ENCODE assay signal across 1 cellular context in genomic region chr6:33391278-33392167, GRCh38.
TF ChIP-seq lines count a peak whose summit lies in the region.

A gene with protein sequence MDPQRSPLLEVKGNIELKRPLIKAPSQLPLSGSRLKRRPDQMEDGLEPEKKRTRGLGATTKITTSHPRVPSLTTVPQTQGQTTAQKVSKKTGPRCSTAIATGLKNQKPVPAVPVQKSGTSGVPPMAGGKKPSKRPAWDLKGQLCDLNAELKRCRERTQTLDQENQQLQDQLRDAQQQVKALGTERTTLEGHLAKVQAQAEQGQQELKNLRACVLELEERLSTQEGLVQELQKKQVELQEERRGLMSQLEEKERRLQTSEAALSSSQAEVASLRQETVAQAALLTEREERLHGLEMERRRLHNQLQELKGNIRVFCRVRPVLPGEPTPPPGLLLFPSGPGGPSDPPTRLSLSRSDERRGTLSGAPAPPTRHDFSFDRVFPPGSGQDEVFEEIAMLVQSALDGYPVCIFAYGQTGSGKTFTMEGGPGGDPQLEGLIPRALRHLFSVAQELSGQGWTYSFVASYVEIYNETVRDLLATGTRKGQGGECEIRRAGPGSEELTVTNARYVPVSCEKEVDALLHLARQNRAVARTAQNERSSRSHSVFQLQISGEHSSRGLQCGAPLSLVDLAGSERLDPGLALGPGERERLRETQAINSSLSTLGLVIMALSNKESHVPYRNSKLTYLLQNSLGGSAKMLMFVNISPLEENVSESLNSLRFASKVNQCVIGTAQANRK (plus strand): TSS chr6:33391823. CDS start chr6:33391986, 163 bp downstream.

TF ChIP-seq in HepG2, 621 proteins besides CTCF, POLR2A, EP300 and RAD21 (continued from another document and continues in another):
- TF ChIP-seq HOMEZ (CRISPR knock-in tag; IDR thresholded peaks at IDR 0.05; ENCODE audit: low read depth) (peak; percentile 76), E2F5 (CRISPR knock-in tag; conservative IDR thresholded peaks at IDR 0.05) (peak; percentile 98), ZNF333 (CRISPR knock-in tag; IDR thresholded peaks at IDR 0.05; ENCODE audit: borderline replicate concordance) (0 out of 2 replicates have a peak, but pooled peaks have one; percentile 10), GLI4 (CRISPR knock-in tag; IDR thresholded peaks at IDR 0.05; ENCODE audit: borderline replicate concordance) (peak; percentile 73; the same call in 1 of the 2 replicates), RARA (CRISPR knock-in tag; IDR thresholded peaks at IDR 0.05) (peak; percentile 64), ZNF660 (CRISPR knock-in tag; IDR thresholded peaks at IDR 0.05; ENCODE audit: borderline replicate concordance, low read depth) (no peak), BHLHE40 (IDR thresholded peaks at IDR 0.05; ENCODE audit: low read length) (peak; percentile 92), ZMYM4 (CRISPR knock-in tag; IDR thresholded peaks at IDR 0.05) (peak; percentile 97), FOXJ3 (CRISPR knock-in tag; IDR thresholded peaks at IDR 0.05; ENCODE audit: borderline replicate concordance) (no peak), THAP7 (CRISPR knock-in tag; IDR thresholded peaks at IDR 0.05) (peak; percentile 79; the same call in 1 of the 2 replicates), RFX1 (IDR thresholded peaks at IDR 0.05) (no peak), ZNF775 (CRISPR knock-in tag; IDR thresholded peaks at IDR 0.05; ENCODE audit: borderline replicate concordance) (no peak), FOXM1 (CRISPR knock-in tag; IDR thresholded peaks at IDR 0.05) (peak; percentile 97), WIZ (CRISPR knock-in tag; IDR thresholded peaks at IDR 0.05) (peak; percentile 86; the same call in 1 of the 2 replicates), HIVEP1 (CRISPR knock-in tag; IDR thresholded peaks at IDR 0.05) (peak; percentile 62), ZBTB20 (CRISPR knock-in tag; IDR thresholded peaks at IDR 0.05; ENCODE audit: borderline replicate concordance, low read depth) (peak; percentile 83), FOXO4 (CRISPR knock-in tag; conservative IDR thresholded peaks at IDR 0.05) (0 out of 2 replicates have a peak, but pooled peaks have one; percentile 81), ZNF383 (CRISPR knock-in tag; IDR thresholded peaks at IDR 0.05; ENCODE audit: borderline replicate concordance) (0 out of 2 replicates have a peak, but pooled peaks have one; percentile 13), RBAK (CRISPR knock-in tag; IDR thresholded peaks at IDR 0.05) (0 out of 2 replicates have a peak, but pooled peaks have one; percentile 43), NR2F2 (IDR thresholded peaks at IDR 0.05; ENCODE audit: borderline replicate concordance, low read depth) (no peak), SRY (CRISPR knock-in tag; IDR thresholded peaks at IDR 0.05) (peak; percentile 88; the same call in 1 of the 2 replicates)
- TF ChIP-seq, protein P1, sequence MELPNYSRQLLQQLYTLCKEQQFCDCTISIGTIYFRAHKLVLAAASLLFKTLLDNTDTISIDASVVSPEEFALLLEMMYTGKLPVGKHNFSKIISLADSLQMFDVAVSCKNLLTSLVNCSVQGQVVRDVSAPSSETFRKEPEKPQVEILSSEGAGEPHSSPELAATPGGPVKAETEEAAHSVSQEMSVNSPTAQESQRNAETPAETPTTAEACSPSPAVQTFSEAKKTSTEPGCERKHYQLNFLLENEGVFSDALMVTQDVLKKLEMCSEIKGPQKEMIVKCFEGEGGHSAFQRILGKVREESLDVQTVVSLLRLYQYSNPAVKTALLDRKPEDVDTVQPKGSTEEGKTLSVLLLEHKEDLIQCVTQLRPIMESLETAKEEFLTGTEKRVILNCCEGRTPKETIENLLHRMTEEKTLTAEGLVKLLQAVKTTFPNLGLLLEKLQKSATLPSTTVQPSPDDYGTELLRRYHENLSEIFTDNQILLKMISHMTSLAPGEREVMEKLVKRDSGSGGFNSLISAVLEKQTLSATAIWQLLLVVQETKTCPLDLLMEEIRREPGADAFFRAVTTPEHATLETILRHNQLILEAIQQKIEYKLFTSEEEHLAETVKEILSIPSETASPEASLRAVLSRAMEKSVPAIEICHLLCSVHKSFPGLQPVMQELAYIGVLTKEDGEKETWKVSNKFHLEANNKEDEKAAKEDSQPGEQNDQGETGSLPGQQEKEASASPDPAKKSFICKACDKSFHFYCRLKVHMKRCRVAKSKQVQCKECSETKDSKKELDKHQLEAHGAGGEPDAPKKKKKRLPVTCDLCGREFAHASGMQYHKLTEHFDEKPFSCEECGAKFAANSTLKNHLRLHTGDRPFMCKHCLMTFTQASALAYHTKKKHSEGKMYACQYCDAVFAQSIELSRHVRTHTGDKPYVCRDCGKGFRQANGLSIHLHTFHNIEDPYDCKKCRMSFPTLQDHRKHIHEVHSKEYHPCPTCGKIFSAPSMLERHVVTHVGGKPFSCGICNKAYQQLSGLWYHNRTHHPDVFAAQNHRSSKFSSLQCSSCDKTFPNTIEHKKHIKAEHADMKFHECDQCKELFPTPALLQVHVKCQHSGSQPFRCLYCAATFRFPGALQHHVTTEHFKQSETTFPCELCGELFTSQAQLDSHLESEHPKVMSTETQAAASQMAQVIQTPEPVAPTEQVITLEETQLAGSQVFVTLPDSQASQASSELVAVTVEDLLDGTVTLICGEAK (IDR thresholded peaks at IDR 0.05): peak; percentile 78
- TF ChIP-seq, protein P1 (CRISPR knock-in tag; IDR thresholded peaks at IDR 0.05): peak; percentile 80
- TF ChIP-seq, protein P2, sequence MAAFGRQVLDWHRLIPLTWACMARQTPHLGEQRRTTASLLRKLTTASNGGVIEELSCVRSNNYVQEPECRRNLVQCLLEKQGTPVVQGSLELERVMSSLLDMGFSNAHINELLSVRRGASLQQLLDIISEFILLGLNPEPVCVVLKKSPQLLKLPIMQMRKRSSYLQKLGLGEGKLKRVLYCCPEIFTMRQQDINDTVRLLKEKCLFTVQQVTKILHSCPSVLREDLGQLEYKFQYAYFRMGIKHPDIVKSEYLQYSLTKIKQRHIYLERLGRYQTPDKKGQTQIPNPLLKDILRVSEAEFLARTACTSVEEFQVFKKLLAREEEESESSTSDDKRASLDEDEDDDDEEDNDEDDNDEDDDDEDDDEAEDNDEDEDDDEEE (CRISPR knock-in tag; IDR thresholded peaks at IDR 0.05): peak; percentile 93; the same call in 1 of the 2 replicates
- TF ChIP-seq, protein P3, sequence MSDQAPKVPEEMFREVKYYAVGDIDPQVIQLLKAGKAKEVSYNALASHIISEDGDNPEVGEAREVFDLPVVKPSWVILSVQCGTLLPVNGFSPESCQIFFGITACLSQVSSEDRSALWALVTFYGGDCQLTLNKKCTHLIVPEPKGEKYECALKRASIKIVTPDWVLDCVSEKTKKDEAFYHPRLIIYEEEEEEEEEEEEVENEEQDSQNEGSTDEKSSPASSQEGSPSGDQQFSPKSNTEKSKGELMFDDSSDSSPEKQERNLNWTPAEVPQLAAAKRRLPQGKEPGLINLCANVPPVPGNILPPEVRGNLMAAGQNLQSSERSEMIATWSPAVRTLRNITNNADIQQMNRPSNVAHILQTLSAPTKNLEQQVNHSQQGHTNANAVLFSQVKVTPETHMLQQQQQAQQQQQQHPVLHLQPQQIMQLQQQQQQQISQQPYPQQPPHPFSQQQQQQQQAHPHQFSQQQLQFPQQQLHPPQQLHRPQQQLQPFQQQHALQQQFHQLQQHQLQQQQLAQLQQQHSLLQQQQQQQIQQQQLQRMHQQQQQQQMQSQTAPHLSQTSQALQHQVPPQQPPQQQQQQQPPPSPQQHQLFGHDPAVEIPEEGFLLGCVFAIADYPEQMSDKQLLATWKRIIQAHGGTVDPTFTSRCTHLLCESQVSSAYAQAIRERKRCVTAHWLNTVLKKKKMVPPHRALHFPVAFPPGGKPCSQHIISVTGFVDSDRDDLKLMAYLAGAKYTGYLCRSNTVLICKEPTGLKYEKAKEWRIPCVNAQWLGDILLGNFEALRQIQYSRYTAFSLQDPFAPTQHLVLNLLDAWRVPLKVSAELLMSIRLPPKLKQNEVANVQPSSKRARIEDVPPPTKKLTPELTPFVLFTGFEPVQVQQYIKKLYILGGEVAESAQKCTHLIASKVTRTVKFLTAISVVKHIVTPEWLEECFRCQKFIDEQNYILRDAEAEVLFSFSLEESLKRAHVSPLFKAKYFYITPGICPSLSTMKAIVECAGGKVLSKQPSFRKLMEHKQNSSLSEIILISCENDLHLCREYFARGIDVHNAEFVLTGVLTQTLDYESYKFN (CRISPR knock-in tag; conservative IDR thresholded peaks at IDR 0.05): peak; percentile 77
- TF ChIP-seq, protein P4, sequence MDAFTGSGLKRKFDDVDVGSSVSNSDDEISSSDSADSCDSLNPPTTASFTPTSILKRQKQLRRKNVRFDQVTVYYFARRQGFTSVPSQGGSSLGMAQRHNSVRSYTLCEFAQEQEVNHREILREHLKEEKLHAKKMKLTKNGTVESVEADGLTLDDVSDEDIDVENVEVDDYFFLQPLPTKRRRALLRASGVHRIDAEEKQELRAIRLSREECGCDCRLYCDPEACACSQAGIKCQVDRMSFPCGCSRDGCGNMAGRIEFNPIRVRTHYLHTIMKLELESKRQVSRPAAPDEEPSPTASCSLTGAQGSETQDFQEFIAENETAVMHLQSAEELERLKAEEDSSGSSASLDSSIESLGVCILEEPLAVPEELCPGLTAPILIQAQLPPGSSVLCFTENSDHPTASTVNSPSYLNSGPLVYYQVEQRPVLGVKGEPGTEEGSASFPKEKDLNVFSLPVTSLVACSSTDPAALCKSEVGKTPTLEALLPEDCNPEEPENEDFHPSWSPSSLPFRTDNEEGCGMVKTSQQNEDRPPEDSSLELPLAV (CRISPR knock-in tag; conservative IDR thresholded peaks at IDR 0.05; ENCODE audit: low read depth): peak; percentile 82; the same call in 1 of the 2 replicates
- TF ChIP-seq, protein P5, sequence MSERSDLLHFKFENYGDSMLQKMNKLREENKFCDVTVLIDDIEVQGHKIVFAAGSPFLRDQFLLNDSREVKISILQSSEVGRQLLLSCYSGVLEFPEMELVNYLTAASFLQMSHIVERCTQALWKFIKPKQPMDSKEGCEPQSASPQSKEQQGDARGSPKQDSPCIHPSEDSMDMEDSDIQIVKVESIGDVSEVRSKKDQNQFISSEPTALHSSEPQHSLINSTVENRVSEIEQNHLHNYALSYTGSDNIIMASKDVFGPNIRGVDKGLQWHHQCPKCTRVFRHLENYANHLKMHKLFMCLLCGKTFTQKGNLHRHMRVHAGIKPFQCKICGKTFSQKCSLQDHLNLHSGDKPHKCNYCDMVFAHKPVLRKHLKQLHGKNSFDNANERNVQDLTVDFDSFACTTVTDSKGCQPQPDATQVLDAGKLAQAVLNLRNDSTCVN (CRISPR knock-in tag; IDR thresholded peaks at IDR 0.05; ENCODE audit: borderline replicate concordance): peak; percentile 78
